17 cellular contexts compared by ENCODE assay signal in the genomic region with DNA sequence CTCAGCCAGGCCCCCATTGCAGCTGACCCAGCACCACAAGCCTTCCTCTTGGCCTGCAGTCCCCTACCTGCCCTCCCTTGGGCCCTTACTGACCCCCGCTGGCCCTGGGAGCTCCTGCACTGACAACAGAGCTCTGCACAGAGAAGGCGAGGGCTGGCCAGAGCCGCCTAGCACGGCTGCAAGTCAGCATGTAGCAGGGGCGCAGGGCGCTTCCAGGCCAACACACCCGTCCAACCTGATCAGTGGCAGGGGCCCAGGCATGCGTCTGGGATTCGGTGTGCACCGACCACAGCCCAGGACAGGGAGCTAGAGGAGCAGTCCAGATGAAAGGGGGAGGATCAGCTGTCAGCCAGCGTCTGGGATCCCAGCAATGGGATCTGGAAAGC. TPM values are rescaled to one million over a fixed set of nuclear protein-coding genes. Genes with fewer than 3 reads are reported as not detected.
A peak's percentile ranks its signal among the peaks of the same experiment; 100 is the strongest.
DNase-seq lines count a peak whose midpoint lies in the region; TF ChIP-seq lines count a peak whose summit lies in the region.
"Had no signal": no experiment of that assay in that cellular context is flagged by ENCODE, and none has a peak within 500 bp of the region (broad histone marks: within the 10 kb centered on the region; RNA-seq: fewer than 3 reads in every experiment).

No MANE protein-coding gene starts in this region.

- H3K79me1 ChIP-seq in neuronal stem cell (ENCODE audit: low read depth, low read length): no peaks in the 10 kb centered on the region

- CTCF ChIA-PET in PC-9 (lab: Charles Lee): interaction anchor here (0.5 to 1.2 kb wide), 2 partner anchors 43 to 105 kb away, joined by 5 to 7 read pairs; no protein-coding TSS in a partner anchor

- peaks cover 93% of the 10 kb centered on the region for H4K20me1 ChIP-seq in PC-9 (ENCODE audit: insufficient read depth)

- H2AK5ac ChIP-seq in neuronal stem cell (ENCODE audit: low read depth, low read length): peak overlapping the region; percentile 100

- TF ChIP-seq CTCF in GM10266 (IDR thresholded peaks at IDR 0.05; ENCODE audit: control insufficient read depth, insufficient read depth, low read depth, missing control alignments) (peak; percentile 2), PC-9 (conservative IDR thresholded peaks at IDR 0.05) (peak; percentile 53)

- H3K4me3 ChIP-seq in PC-9: peak overlapping the region; percentile 38; the same call in 1 of the 2 replicates
- no peak overlapping the region for H3K4me3 ChIP-seq in neuronal stem cell (ENCODE audit: low read length in 2 of 2)
- H3K4me3 ChIP-seq: colonic mucosa had no signal

- H2AFZ ChIP-seq in PC-9: 0 out of 2 replicates have a peak overlapping the region, but pooled peaks have one; percentile 34
- H2AFZ ChIP-seq in neuronal stem cell (ENCODE audit: low read length): peak overlapping the region; percentile 24

- DNase-seq in GM10266 (ENCODE audit: extremely low spot score) (no peak), PC-9 (peak; percentile 78 to 90), ecto neural progenitor cell (ENCODE audit: low spot score) (peak; percentile 76), neuronal stem cell (ENCODE audit: low spot score) (no peak), pons (ENCODE audit: low spot score) (no peak), NCI-H2227 treated with DMSO at 0.1 percent for 48 hours (lab: John Stamatoyannopoulos, UW) (no peak)
- DNase-seq in activated effector memory CD4-positive, alpha-beta T cell treated with Interleukin-2 at 50 U/mL for 16 hours: no peak
- DNase-seq: CD4-positive, alpha-beta T cell; colonic mucosa; hippocampal formation; naive thymus-derived CD4-positive, alpha-beta T cell; NCI-H1417; NCI-H446; right cardiac atrium; stimulated activated CD4-positive, alpha-beta T cell treated with anti-CD3 and anti-CD28 coated beads, Interleukin-2, amount 100 ng/mL, for 48 hours had no signal

- H2BK120ac ChIP-seq in neuronal stem cell (ENCODE audit: low read depth, low read length): no peak overlapping the region

- no peaks in the 10 kb centered on the region for H3K9me2 ChIP-seq in PC-9 (ENCODE audit: insufficient read depth)

- H4K8ac ChIP-seq in neuronal stem cell (ENCODE audit: low read depth, low read length): no peak overlapping the region

- peak overlapping the region; percentile 88 for H2BK15ac ChIP-seq in neuronal stem cell (ENCODE audit: low read length)

- H2BK5ac ChIP-seq in neuronal stem cell (ENCODE audit: low read length): peak overlapping the region; percentile 76

- intact Hi-C loops in PC-9 (cut with micrococcal nuclease; ENCODE audit: unreplicated experiment): loop anchor here (1.0 to 2.0 kb wide), 3 partner anchors 51 to 164 kb away; no protein-coding TSS in a partner anchor

- 0 out of 2 replicates have a peak, but pooled peaks cover 4% of the 10 kb centered on the region for H3K36me3 ChIP-seq in PC-9 (ENCODE audit: low read depth)
- peaks cover 0 to 2% of the 10 kb centered on the region in 2 donors for H3K36me3 ChIP-seq in neuronal stem cell (replicated peaks in 1 of 2; ENCODE audit: control insufficient read depth in 2 of 2, insufficient read depth in 2 of 2, low read length in 2 of 2)
- H3K36me3 ChIP-seq: colonic mucosa had no signal

- H3F3A ChIP-seq in PC-9 (ENCODE audit: insufficient read depth, low read depth): peaks cover 46% of the 10 kb centered on the region

- POLR2A ChIA-PET in PC-9 (lab: Charles Lee; ENCODE audit: unreplicated experiment): interaction anchor here (0.5 to 1.0 kb wide), 3 partner anchors 17 to 371 kb away, joined by 3 to 17 read pairs (median 3); no protein-coding TSS in a partner anchor

- H2BK12ac ChIP-seq in neuronal stem cell (ENCODE audit: low read length): peak overlapping the region; percentile 92

- H3K4ac ChIP-seq in neuronal stem cell (ENCODE audit: low read length): no peak overlapping the region

- H3K18ac ChIP-seq in neuronal stem cell (ENCODE audit: low read length): peak overlapping the region; percentile 72

- H3K27me3 ChIP-seq in PC-9 (ENCODE audit: insufficient read depth, low read depth) (no peaks in the 10 kb centered on the region), neuronal stem cell (ENCODE audit: control insufficient read depth in 3 of 3, insufficient read depth in 3 of 3, low read depth in 1 of 3, low read length in 3 of 3) (peaks cover 20 to 58% (median 50%) of the 10 kb centered on the region in 3 experiments)

- peaks cover 95% of the 10 kb centered on the region for H3K79me2 ChIP-seq in PC-9 (ENCODE audit: low read depth)

- H3K4me1 ChIP-seq in PC-9 (replicated peaks; ENCODE audit: insufficient read depth) (peaks cover 46% of the 10 kb centered on the region), neuronal stem cell (ENCODE audit: control insufficient read depth in 2 of 2, insufficient read depth in 1 of 2, low read depth in 1 of 2, low read length in 2 of 2) (peaks cover 25 to 66% of the 10 kb centered on the region in 2 donors)
- H3K4me1 ChIP-seq: colonic mucosa had no signal

- no peak overlapping the region for H3K23ac ChIP-seq in neuronal stem cell (ENCODE audit: low read depth, low read length, poor library complexity)

- H3K9me3 ChIP-seq in PC-9 (ENCODE audit: insufficient read depth, low read depth) (no peaks in the 10 kb centered on the region), neuronal stem cell (replicated peaks in 1 of 2; ENCODE audit: control insufficient read depth in 2 of 2, insufficient read depth in 1 of 2, low read depth in 1 of 2, low read length in 2 of 2) (peaks cover 7 to 18% of the 10 kb centered on the region in 2 donors)
- H3K9me3 ChIP-seq: colonic mucosa had no signal

- H3K9ac ChIP-seq in neuronal stem cell (ENCODE audit: low read depth, low read length, poor library complexity): no peak overlapping the region

- BruUV-seq in PC-9 (replicated peaks; lab: Mats Ljungman, UMichigan): no TSS peak

- H3K27ac ChIP-seq in PC-9: peak overlapping the region; percentile 62
- H3K27ac ChIP-seq in neuronal stem cell (replicated peaks; ENCODE audit: low read length): no peak overlapping the region
- H3K27ac ChIP-seq: colonic mucosa had no signal

- H3K14ac ChIP-seq in neuronal stem cell (ENCODE audit: low read length): no peak overlapping the region

- no CpG with 5 or more reads among the region's 11 CpGs for WGBS in neuronal stem cell (ENCODE audit: extremely low coverage in 2 of 2, insufficient read length in 2 of 2, insufficient replicate concordance in 1 of 2), 2 donors

- H4K91ac ChIP-seq in neuronal stem cell (ENCODE audit: low read depth, low read length, poor library complexity): peak overlapping the region; percentile 5

- H3K4me2 ChIP-seq in PC-9 (peak overlapping the region; percentile 68), neuronal stem cell (ENCODE audit: insufficient read depth, low read length, poor library complexity, severe bottlenecking) (no peak overlapping the region)

RNA-seq across cellular contexts. Expression of a gene that starts 7.6 kb away (rescaled TPM):
- total RNA-seq in PC-9 (2021): 66.9 and 75.5 TPM in 2 replicates
- polyA plus RNA-seq in neuronal stem cell (2013, experiment 1 of 2): 8.6 TPM
- 8.5 TPM for polyA plus RNA-seq in neuronal stem cell (2013, experiment 2 of 2)
- total RNA-seq: CD4-positive, alpha-beta T cell; G401; naive thymus-derived CD4-positive, alpha-beta T cell; right cardiac atrium had no signal
- polyA plus RNA-seq: IgD-negative memory B cell; naive thymus-derived CD4-positive, alpha-beta T cell; right cardiac atrium had no signal

Comparison
In these comparisons a context has a peak if more than half of its experiments do, and no peak if none do; other contexts are left out.
1. DNase-seq: peak in PC-9 (2 of 2) and ecto neural progenitor cell (single experiment); none in GM10266 (single experiment), neuronal stem cell (single experiment), pons (single experiment), activated effector memory CD4-positive, alpha-beta T cell treated with Interleukin-2 at 50 U/mL for 16 hours (single experiment) and NCI-H2227 treated with DMSO at 0.1 percent for 48 hours (single experiment).